8 cellular contexts compared by ENCODE assay signal in the genomic region with DNA sequence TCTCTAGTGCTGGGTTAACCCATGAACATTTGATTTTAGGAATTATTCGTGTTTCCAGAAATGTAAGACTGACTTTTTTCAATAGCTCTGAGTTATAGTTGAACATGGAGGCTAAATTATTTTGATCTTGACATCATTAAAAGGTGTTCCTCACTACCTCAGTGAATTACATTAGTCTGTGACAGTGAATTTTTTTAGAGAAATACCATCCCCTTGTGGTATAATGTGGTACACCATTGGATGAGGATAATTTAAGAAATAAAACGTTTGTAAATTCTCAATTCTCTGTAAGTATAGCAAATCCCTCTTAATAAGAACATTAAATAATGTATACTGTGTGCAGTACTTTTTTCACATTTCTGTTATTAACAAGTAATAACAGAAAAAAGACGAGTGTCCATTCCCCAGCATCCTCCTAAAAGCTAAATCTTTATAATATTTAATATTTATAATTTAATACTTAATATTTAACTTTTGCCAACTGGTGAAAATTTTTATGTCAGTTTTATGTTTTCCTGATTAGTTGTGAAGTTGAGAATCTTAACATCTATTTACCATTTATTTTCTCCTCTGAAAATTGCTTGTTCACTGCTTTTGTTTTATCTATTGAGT.
DNase-seq lines count a peak whose midpoint lies in the region; ATAC-seq and TF ChIP-seq lines count a peak whose summit lies in the region.

No MANE protein-coding gene starts in this region.

- no peak overlapping the region for H3K4me3 ChIP-seq in CD8-positive, alpha-beta T cell (ENCODE audit: low read depth, low read length)

- DNase-seq in CD8-positive, alpha-beta T cell: no peak
- peak; percentile 24 for DNase-seq in HCEC 1CT
- DNase-seq in SK-MEL-5 (ENCODE audit: low read depth, low spot score): peak; percentile 41
- DNase-seq in iPS-NIHi11 (ENCODE audit: low spot score): peak; percentile 15
- no peak for DNase-seq in NK-92 treated with Interleukin-12 subunit alpha and Interleukin-12 subunit beta, amount 100 ng/mL, for 24 hours (lab: John Stamatoyannopoulos, UW)

- no peak overlapping the region for H3K27ac Mint-ChIP-seq in CD8-positive, alpha-beta T cell

- H3K36me3 ChIP-seq in CD8-positive, alpha-beta T cell (ENCODE audit: insufficient read depth, low read length): no peaks in the 10 kb centered on the region

- no peak for ATAC-seq in CD8-positive, alpha-beta T cell
- no peak for ATAC-seq in HG02571 (IDR thresholded peaks at IDR 0.05; ENCODE audit: unreplicated experiment)
- no peak for ATAC-seq in GM19035 (IDR thresholded peaks at IDR 0.05; ENCODE audit: unreplicated experiment)
- no peak for ATAC-seq in HG02588 (IDR thresholded peaks at IDR 0.05; ENCODE audit: unreplicated experiment)

- H3K4me3 Mint-ChIP-seq in CD8-positive, alpha-beta T cell: no peak overlapping the region

- H3K9me3 ChIP-seq in CD8-positive, alpha-beta T cell (ENCODE audit: low read length): no peaks in the 10 kb centered on the region

- TF ChIP-seq CTCF in CD8-positive, alpha-beta T cell (IDR thresholded peaks at IDR 0.05): peak; percentile 42

- no peaks in the 10 kb centered on the region for H3K4me1 Mint-ChIP-seq in CD8-positive, alpha-beta T cell (ENCODE audit: low read depth)

- no peaks in the 10 kb centered on the region for H3K4me1 ChIP-seq in CD8-positive, alpha-beta T cell (ENCODE audit: insufficient read depth, low read length)

- peaks cover 5% of the 10 kb centered on the region for H3K27me3 Mint-ChIP-seq in CD8-positive, alpha-beta T cell (ENCODE audit: low read depth)

- POLR2A ChIA-PET in CD8-positive, alpha-beta T cell (lab: Charles Lee): no interaction called here

- intact Hi-C loops in CD8-positive, alpha-beta T cell (cut with DNase I, micrococcal nuclease): no loop called here

- H3K27ac ChIP-seq in CD8-positive, alpha-beta T cell (ENCODE audit: low read depth, low read length): no peak overlapping the region

- H3K27me3 ChIP-seq in CD8-positive, alpha-beta T cell (ENCODE audit: insufficient read depth, low read length): no peaks in the 10 kb centered on the region

- H3K9me3 Mint-ChIP-seq in CD8-positive, alpha-beta T cell: peaks cover 22% of the 10 kb centered on the region

- in situ Hi-C loops in SK-MEL-5 (cut with HindIII; ENCODE audit: low pct_unique_long_range_greater_than_20kb, low sequenced_read_pairs): no loop called here

- no peaks in the 10 kb centered on the region for H3K36me3 Mint-ChIP-seq in CD8-positive, alpha-beta T cell

- CTCF ChIA-PET in CD8-positive, alpha-beta T cell (lab: Charles Lee): interaction anchor here (0.6 kb wide), 1 partner anchor 10 kb away, joined by 3 read pairs; no protein-coding TSS in a partner anchor

Comparison
In these comparisons a context has a peak if more than half of its experiments do, and no peak if none do; other contexts are left out.
1. DNase-seq: peak in HCEC 1CT (single experiment), SK-MEL-5 (single experiment) and iPS-NIHi11 (single experiment); none in CD8-positive, alpha-beta T cell (0 of 7) and NK-92 treated with Interleukin-12 subunit alpha and Interleukin-12 subunit beta, amount 100 ng/mL, for 24 hours (single experiment).